Comparison of ENCODE assay signal across 9 cellular contexts in the genomic region with DNA sequence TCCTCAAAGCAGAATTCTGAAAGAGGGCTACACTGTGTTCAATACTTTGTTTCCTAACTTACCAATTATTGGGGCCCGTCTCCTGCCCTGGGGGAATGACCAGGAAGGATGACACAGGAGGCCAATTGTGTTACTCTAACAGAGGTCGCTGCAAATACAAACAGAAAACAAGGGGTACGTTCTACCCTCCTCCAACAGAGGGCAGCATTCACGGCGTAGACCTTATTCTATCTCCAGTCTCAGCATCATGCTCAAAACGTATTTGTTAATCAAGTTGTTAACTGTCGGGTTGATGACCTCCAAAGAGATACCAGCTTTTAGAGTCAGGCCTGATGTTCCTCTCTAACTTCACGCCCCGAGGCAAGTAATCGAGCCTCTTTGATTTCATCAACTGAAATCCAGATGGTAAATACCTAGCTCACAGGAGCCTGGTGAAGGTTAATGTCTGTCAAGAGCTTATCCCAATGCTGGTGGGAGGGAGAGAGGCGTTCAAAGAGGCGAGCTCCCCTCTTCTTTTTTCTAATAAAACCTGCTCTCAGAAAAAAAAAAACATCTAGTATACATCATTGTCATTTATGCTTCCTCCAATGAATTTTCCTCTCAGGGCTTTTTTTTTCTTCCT.
A peak's percentile ranks its signal among the peaks of the same experiment; 100 is the strongest.
DNase-seq lines count a peak whose midpoint lies in the region; ATAC-seq, FAIRE-seq and TF ChIP-seq lines count a peak whose summit lies in the region.
"Had no signal": no experiment of that assay in that cellular context is flagged by ENCODE, and none has a peak within 500 bp of the region (broad histone marks: within the 10 kb centered on the region; RNA-seq: fewer than 3 reads in every experiment).

No MANE protein-coding gene starts in this region.

- no peak overlapping the region for H3K4me2 ChIP-seq in A549

- no peaks in the 10 kb centered on the region for H3K36me3 Mint-ChIP-seq in progenitor cell of endocrine pancreas (ENCODE audit: insufficient read depth)

- POLR2A ChIA-PET in A549 (lab: Yijun Ruan, JAX), result no interaction called here

- peak in 1 of 2 experiments; percentile 34 for DNase-seq in A549 (ENCODE audit: low read depth in 1 of 2, low spot score in 1 of 2)
- no peak for DNase-seq in GM12864 (ENCODE audit: low read depth)
- peak; percentile 1 for DNase-seq in NCI-H524 treated with DMSO at 0.1 percent for 48 hours (lab: John Stamatoyannopoulos, UW)
- DNase-seq in ecto neural progenitor cell (ENCODE audit: low spot score), result peak; percentile 62
- no peak for DNase-seq in progenitor cell of endocrine pancreas (ENCODE audit: low spot score, unreplicated experiment)

- no peak overlapping the region for H3K27ac ChIP-seq in A549

- 19% methylated on average over 12 of the region's 12 CpGs for WGBS in A549 (ENCODE audit: missing lambda C conversion rate)

- CTCF ChIA-PET in A549 (lab: Yijun Ruan, JAX), result interaction anchor here (0.6 to 1.0 kb wide), 3 partner anchors 247 to 260 kb away, joined by 3 to 4 read pairs (median 3); no protein-coding TSS in a partner anchor

- H3K9me3 ChIP-seq in A549, result no peaks in the 10 kb centered on the region

- FAIRE-seq in A549 (lab: Jason Lieb, UNC), result no peak

- H3K27ac Mint-ChIP-seq in progenitor cell of endocrine pancreas, result no peak overlapping the region

- no peaks in the 10 kb centered on the region for H3K9me3 Mint-ChIP-seq in progenitor cell of endocrine pancreas (ENCODE audit: low read depth)

- H3K4me1 Mint-ChIP-seq in progenitor cell of endocrine pancreas (ENCODE audit: low read depth), result no peaks in the 10 kb centered on the region
- H3K4me1 Mint-ChIP-seq: central memory CD8-positive, alpha-beta T cell had no signal

- peak in 1 of 2 experiments; percentile 61; a peak in 2 of 6 replicates for ATAC-seq in A549
- ATAC-seq in activated CD4-positive, CD25-positive, alpha-beta regulatory T cell treated with anti-CD3 and anti-CD28 coated beads, Interleukin-2, amount 50 U/mL, for 24 hours, result no peak
- ATAC-seq in HG02852 (IDR thresholded peaks at IDR 0.05; ENCODE audit: unreplicated experiment), result no peak
- ATAC-seq in HG03095 (IDR thresholded peaks at IDR 0.05; ENCODE audit: unreplicated experiment), result no peak

- TF ChIP-seq POLR2A in A549 (IDR thresholded peaks at IDR 0.05; ENCODE audit: low read length), result no peak

- TF ChIP-seq RAD21 in A549 (conservative IDR thresholded peaks at IDR 0.05 in 1 of 2, IDR thresholded peaks at IDR 0.05 in 1 of 2), result peak in 1 of 2 experiments; percentile 8; a peak in 1 of 5 replicates

- TF ChIP-seq CTCF in A549 (IDR thresholded peaks at IDR 0.05), result 0 out of 3 replicates have a peak, but pooled peaks have one; percentile 19
- peak; percentile 41 for TF ChIP-seq CTCF in GM12864 (IDR thresholded peaks at IDR 0.05; ENCODE audit: low read depth, low read length, missing control alignments)
- peak; percentile 61 for TF ChIP-seq CTCF in progenitor cell of endocrine pancreas (IDR thresholded peaks at IDR 0.05; ENCODE audit: unreplicated experiment)

- H3K4me3 ChIP-seq in A549 (no peak overlapping the region), GM12864 (ENCODE audit: low read depth, low read length) (no peak overlapping the region)

- no peaks in the 10 kb centered on the region for H3K27me3 Mint-ChIP-seq in progenitor cell of endocrine pancreas
- H3K27me3 Mint-ChIP-seq: central memory CD8-positive, alpha-beta T cell had no signal

- TF ChIP-seq EP300 in A549 (IDR thresholded peaks at IDR 0.05), result no peak

- no peak overlapping the region for H3K4me3 Mint-ChIP-seq in progenitor cell of endocrine pancreas (ENCODE audit: low read depth)
- H3K4me3 Mint-ChIP-seq: central memory CD8-positive, alpha-beta T cell had no signal

- H3K4me1 ChIP-seq in A549, result no peaks in the 10 kb centered on the region

TF ChIP-seq in A549, 52 proteins besides CTCF, POLR2A, EP300 and RAD21:
- TF ChIP-seq RARB (CRISPR knock-in tag; IDR thresholded peaks at IDR 0.05) (no peak), ZSCAN20 (CRISPR knock-in tag; IDR thresholded peaks at IDR 0.05) (no peak), SMC3 (IDR thresholded peaks at IDR 0.05) (0 out of 3 replicates have a peak, but pooled peaks have one; percentile 15)
- TF ChIP-seq, protein P1, sequence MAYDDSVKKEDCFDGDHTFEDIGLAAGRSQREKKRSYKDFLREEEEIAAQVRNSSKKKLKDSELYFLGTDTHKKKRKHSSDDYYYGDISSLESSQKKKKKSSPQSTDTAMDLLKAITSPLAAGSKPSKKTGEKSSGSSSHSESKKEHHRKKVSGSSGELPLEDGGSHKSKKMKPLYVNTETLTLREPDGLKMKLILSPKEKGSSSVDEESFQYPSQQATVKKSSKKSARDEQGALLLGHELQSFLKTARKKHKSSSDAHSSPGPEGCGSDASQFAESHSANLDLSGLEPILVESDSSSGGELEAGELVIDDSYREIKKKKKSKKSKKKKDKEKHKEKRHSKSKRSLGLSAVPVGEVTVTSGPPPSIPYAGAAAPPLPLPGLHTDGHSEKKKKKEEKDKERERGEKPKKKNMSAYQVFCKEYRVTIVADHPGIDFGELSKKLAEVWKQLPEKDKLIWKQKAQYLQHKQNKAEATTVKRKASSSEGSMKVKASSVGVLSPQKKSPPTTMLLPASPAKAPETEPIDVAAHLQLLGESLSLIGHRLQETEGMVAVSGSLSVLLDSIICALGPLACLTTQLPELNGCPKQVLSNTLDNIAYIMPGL (CRISPR knock-in tag; IDR thresholded peaks at IDR 0.05; ENCODE audit: borderline replicate concordance), result no peak

Comparison
In these comparisons a context has a peak if more than half of its experiments do, and no peak if none do; other contexts are left out.
1. DNase-seq: peak in NCI-H524 treated with DMSO at 0.1 percent for 48 hours (single experiment) and ecto neural progenitor cell (single experiment); none in GM12864 (single experiment) and progenitor cell of endocrine pancreas (single experiment).
2. Peak in every context shown above with its lines, with median percentiles within 50 percentile points of each other: CTCF ChIP-seq.